18 cellular contexts compared by ENCODE assay signal in genomic region chr20:50101900-50102299, GRCh38. TPM values are rescaled to one million over a fixed set of nuclear protein-coding genes. Genes with fewer than 3 reads are reported as not detected.
DNase-seq lines count a peak whose midpoint lies in the region; ATAC-seq and TF ChIP-seq lines count a peak whose summit lies in the region.
"Had no signal": no experiment of that assay in that cellular context is flagged by ENCODE, and none has a peak within 500 bp of the region (broad histone marks: within the 10 kb centered on the region; RNA-seq: fewer than 3 reads in every experiment).

No MANE protein-coding gene starts in this region.

- no peak for ATAC-seq in T-helper 17 cell
- ATAC-seq in stimulated activated naive B cell treated with anti-CD40 and anti-IgM and Interleukin-4, amounts not matched to agents 10 μg/mL and 1 μg/mL and 100 μg/mL, for 72 hours (replicated peaks): no peak
- ATAC-seq in activated CD4-positive, CD25-positive, alpha-beta regulatory T cell treated with anti-CD3 and anti-CD28 coated beads, Interleukin-2, amount 50 U/mL, for 24 hours: no peak
- ATAC-seq: mucosa of descending colon had no signal

- no peaks in the 10 kb centered on the region for H3K9me3 Mint-ChIP-seq in stimulated activated naive B cell treated with anti-CD40 and anti-IgM and Interleukin-4, amounts not matched to agents 10 μg/mL and 1 μg/mL and 100 μg/mL, for 72 hours
- H3K9me3 Mint-ChIP-seq: HFFc6 had no signal

- peak overlapping the region; percentile 51 for H3K27ac Mint-ChIP-seq in T-helper 17 cell
- peak overlapping the region; percentile 76 for H3K27ac Mint-ChIP-seq in stimulated activated naive B cell treated with anti-CD40 and anti-IgM and Interleukin-4, amounts not matched to agents 10 μg/mL and 1 μg/mL and 100 μg/mL, for 72 hours
- H3K27ac Mint-ChIP-seq: HFFc6 had no signal

- H3K4me2 ChIP-seq in hepatocyte: no peak overlapping the region

- H3K4me3 ChIP-seq in left ventricle myocardium inferior: no peak overlapping the region
- no peak overlapping the region for H3K4me3 ChIP-seq in hepatocyte
- H3K4me3 ChIP-seq: coronary artery, mucosa of descending colon, pancreas, stomach had no signal

- H3K79me2 ChIP-seq in hepatocyte: peaks cover 100% of the 10 kb centered on the region

- H3K36me3 ChIP-seq in left ventricle myocardium inferior: no peaks in the 10 kb centered on the region
- H3K36me3 ChIP-seq in hepatocyte (replicated peaks; ENCODE audit: insufficient read depth, low read depth): no peaks in the 10 kb centered on the region
- H3K36me3 ChIP-seq: pancreas had no signal

- H3K27ac ChIP-seq in left ventricle myocardium inferior (replicated peaks): peak overlapping the region; percentile 71
- peak overlapping the region; percentile 75 for H3K27ac ChIP-seq in hepatocyte
- H3K27ac ChIP-seq: coronary artery, pancreas, stomach had no signal

- H3K4me1 Mint-ChIP-seq in T-helper 17 cell: peaks cover 37% of the 10 kb centered on the region
- peaks cover 27 to 37% of the 10 kb centered on the region in 2 donors for H3K4me1 Mint-ChIP-seq in stimulated activated naive B cell treated with anti-CD40 and anti-IgM and Interleukin-4, amounts not matched to agents 10 μg/mL and 1 μg/mL and 100 μg/mL, for 72 hours

- no peaks in the 10 kb centered on the region for H3K9me3 ChIP-seq in left ventricle myocardium inferior (replicated peaks)
- no peaks in the 10 kb centered on the region for H3K9me3 ChIP-seq in T-helper 17 cell (ENCODE audit: control insufficient read depth, low read length, poor library complexity, severe bottlenecking)
- H3K9me3 ChIP-seq in hepatocyte (ENCODE audit: low read depth): no peaks in the 10 kb centered on the region
- H3K9me3 ChIP-seq: mucosa of descending colon, pancreas, stomach had no signal

- H3K9me2 ChIP-seq in hepatocyte (replicated peaks; ENCODE audit: insufficient read depth): no peaks in the 10 kb centered on the region

- H2AFZ ChIP-seq in hepatocyte: no peak overlapping the region

- H3K4me1 ChIP-seq in left ventricle myocardium inferior (peaks cover 94% of the 10 kb centered on the region), hepatocyte (ENCODE audit: insufficient read depth) (peaks cover 34% of the 10 kb centered on the region)

- no peak overlapping the region for H3K4me3 Mint-ChIP-seq in T-helper 17 cell
- peak overlapping the region in 1 of 2 donors; percentile 16 for H3K4me3 Mint-ChIP-seq in stimulated activated naive B cell treated with anti-CD40 and anti-IgM and Interleukin-4, amounts not matched to agents 10 μg/mL and 1 μg/mL and 100 μg/mL, for 72 hours
- H3K4me3 Mint-ChIP-seq: HFFc6 had no signal

- H3K27me3 ChIP-seq in left ventricle myocardium inferior (ENCODE audit: low read depth) (no peaks in the 10 kb centered on the region), hepatocyte (no peaks in the 10 kb centered on the region)
- H3K27me3 ChIP-seq: pancreas, stomach had no signal

- no peak for TF ChIP-seq CTCF in left ventricle myocardium inferior (IDR thresholded peaks at IDR 0.05; ENCODE audit: borderline replicate concordance)
- TF ChIP-seq CTCF in hepatocyte (IDR thresholded peaks at IDR 0.05; ENCODE audit: poor library complexity): no peak

- WGBS in hepatocyte (ENCODE audit: low lambda C conversion rate, missing lambda C conversion rate): 67% methylated on average over 4 of the region's 4 CpGs

- no peaks in the 10 kb centered on the region for H3K27me3 Mint-ChIP-seq in T-helper 17 cell
- H3K27me3 Mint-ChIP-seq in stimulated activated naive B cell treated with anti-CD40 and anti-IgM and Interleukin-4, amounts not matched to agents 10 μg/mL and 1 μg/mL and 100 μg/mL, for 72 hours: no peaks in the 10 kb centered on the region

- peaks cover 91% of the 10 kb centered on the region for H4K20me1 ChIP-seq in hepatocyte (ENCODE audit: insufficient read depth, poor library complexity, severe bottlenecking)

- intact Hi-C loops in left ventricle myocardium inferior (cut with micrococcal nuclease): no loop called here
- intact Hi-C loops in cardiac septum (cut with DNase I): no loop called here

- no peak for DNase-seq in left ventricle myocardium inferior
- DNase-seq in cardiac septum (ENCODE audit: low spot score): no peak
- DNase-seq in T-helper 17 cell: no peak
- DNase-seq in hepatocyte (ENCODE audit: low spot score): no peak
- DNase-seq in stimulated activated naive B cell treated with anti-CD40 and anti-IgM and Interleukin-4, amounts not matched to agents 10 μg/mL and 1 μg/mL and 100 μg/mL, for 72 hours: no peak
- DNase-seq in NOMO-1 (lab: John Stamatoyannopoulos, UW; ENCODE audit: unreplicated experiment in 2 of 2): no peak
- no peak for DNase-seq in medulla oblongata (ENCODE audit: extremely low spot score)
- DNase-seq: anterior cingulate cortex; head of caudate nucleus; HFFc6; kidney; mucosa of descending colon; NCI-H1048; pancreas; stimulated activated CD4-positive, alpha-beta T cell treated with anti-CD3 and anti-CD28 coated beads, Interleukin-12 subunit alpha, Interleukin-12 subunit beta, amount 100 ng/mL, for 4 hours; stomach had no signal

- peaks cover 3% of the 10 kb centered on the region for H3K36me3 Mint-ChIP-seq in T-helper 17 cell (ENCODE audit: low read depth)
- H3K36me3 Mint-ChIP-seq in stimulated activated naive B cell treated with anti-CD40 and anti-IgM and Interleukin-4, amounts not matched to agents 10 μg/mL and 1 μg/mL and 100 μg/mL, for 72 hours: peaks cover 21 to 30% of the 10 kb centered on the region in 2 donors

RNA-seq across cellular contexts. Expression of gene UBE2V1, which starts 11.1 kb away (rescaled TPM):
- total RNA-seq in left ventricle myocardium inferior (77.1 TPM), cardiac septum (70.3 TPM), T-helper 17 cell (100 to 1,000 TPM; 124 to 151 TPM), hepatocyte (57.7 and 64.0 TPM in 2 replicates)
- 112 and 114 TPM in 2 replicates for polyA plus RNA-seq in hepatocyte

RNA-seq across cellular contexts. Expression of gene PEDS1, which starts 51.6 kb away (rescaled TPM):
- total RNA-seq in left ventricle myocardium inferior (17.3 TPM), cardiac septum (15.2 TPM), T-helper 17 cell (10 to 100 TPM; 14.3 to 22.6 TPM), hepatocyte (24.5 and 29.5 TPM in 2 replicates)
- 39.1 and 46.2 TPM in 2 replicates for polyA plus RNA-seq in hepatocyte
